In genomic region chr4:115851918-115852766, GRCh38 we compare ENCODE assay signal across 9 cellular contexts.
DNase-seq lines count a peak whose midpoint lies in the region; ATAC-seq and TF ChIP-seq lines count a peak whose summit lies in the region.
"Had no signal": no experiment of that assay in that cellular context is flagged by ENCODE, and none has a peak within 500 bp of the region (broad histone marks: within the 10 kb centered on the region; RNA-seq: fewer than 3 reads in every experiment).

No MANE protein-coding gene starts in this region.

- WGBS in heart right ventricle, 2 donors: 26 to 31% methylated on average over 6 of the region's 6 CpGs

- no peaks in the 10 kb centered on the region for H3K27me3 ChIP-seq in heart right ventricle

- H3K4me1 Mint-ChIP-seq in mesothelial cell of epicardium (no peaks in the 10 kb centered on the region), natural killer cell (no peaks in the 10 kb centered on the region)
- H3K4me1 Mint-ChIP-seq: memory B cell had no signal

- H3K9me3 ChIP-seq in heart right ventricle: peaks cover 0 to 7% (median 0%) of the 10 kb centered on the region in 11 donors

- ATAC-seq in GM19395 (IDR thresholded peaks at IDR 0.05; ENCODE audit: unreplicated experiment) (peak; percentile 84), HG03159 (IDR thresholded peaks at IDR 0.05; ENCODE audit: unreplicated experiment) (peak; percentile 91), natural killer cell (no peak), heart right ventricle (no peak)

- H3K4me1 ChIP-seq in heart right ventricle: no peaks in the 10 kb centered on the region

- H3K27me3 Mint-ChIP-seq in mesothelial cell of epicardium (ENCODE audit: low read depth): no peaks in the 10 kb centered on the region
- no peaks in the 10 kb centered on the region for H3K27me3 Mint-ChIP-seq in natural killer cell (ENCODE audit: low read depth in 2 of 2)
- H3K27me3 Mint-ChIP-seq: memory B cell had no signal

- DNase-seq in ELR (ENCODE audit: low read depth): peak; percentile 49
- peak; percentile 32 to 84 for DNase-seq in NCI-H446 (lab: John Stamatoyannopoulos, UW)
- peak; percentile 58 for DNase-seq in astrocyte of the spinal cord (ENCODE audit: low read depth, low spot score)
- no peak for DNase-seq in mesothelial cell of epicardium (ENCODE audit: low spot score in 2 of 2, unreplicated experiment in 2 of 2)
- no peak for DNase-seq in natural killer cell
- no peak for DNase-seq in heart right ventricle

- H3K4me3 ChIP-seq in astrocyte of the spinal cord (ENCODE audit: low read depth, low read length) (no peak overlapping the region), heart right ventricle (no peak overlapping the region)

- H3K36me3 Mint-ChIP-seq in mesothelial cell of epicardium (no peaks in the 10 kb centered on the region), natural killer cell (no peaks in the 10 kb centered on the region)
- H3K36me3 Mint-ChIP-seq: memory B cell had no signal

- in situ Hi-C loops in astrocyte of the spinal cord (cut with HindIII; ENCODE audit: low sequenced_read_pairs): no loop called here

- H3K9me3 Mint-ChIP-seq in mesothelial cell of epicardium (peaks cover 4% of the 10 kb centered on the region), natural killer cell (no peaks in the 10 kb centered on the region)
- H3K9me3 Mint-ChIP-seq: memory B cell had no signal

- H3K27ac Mint-ChIP-seq in mesothelial cell of epicardium (no peak overlapping the region), natural killer cell (no peak overlapping the region)
- H3K27ac Mint-ChIP-seq: memory B cell had no signal

- intact Hi-C loops in natural killer cell (cut with micrococcal nuclease) (no loop called here), heart right ventricle (cut with DNase I) (no loop called here)

- TF ChIP-seq CTCF in astrocyte of the spinal cord (IDR thresholded peaks at IDR 0.05; ENCODE audit: low read depth, low read length) (peak; percentile 64), mesothelial cell of epicardium (IDR thresholded peaks at IDR 0.05; ENCODE audit: unreplicated experiment) (peak; percentile 48), natural killer cell (IDR thresholded peaks at IDR 0.05) (no peak), heart right ventricle (IDR thresholded peaks at IDR 0.05) (peak in 3 of 9 donors; percentile 25 to 38 (median 36))

- no peaks in the 10 kb centered on the region for H3K36me3 ChIP-seq in heart right ventricle

- no peak overlapping the region for H3K27ac ChIP-seq in heart right ventricle

- H3K4me3 Mint-ChIP-seq in mesothelial cell of epicardium: no peak overlapping the region
- no peak overlapping the region for H3K4me3 Mint-ChIP-seq in natural killer cell
- H3K4me3 Mint-ChIP-seq: memory B cell had no signal

Comparison
In these comparisons a context has a peak if more than half of its experiments do, and no peak if none do; other contexts are left out.
1. DNase-seq: peak in ELR (single experiment), NCI-H446 (2 of 2) and astrocyte of the spinal cord (single experiment); none in mesothelial cell of epicardium (0 of 2), natural killer cell (single experiment) and heart right ventricle (0 of 2).
2. ATAC-seq: peak in GM19395 (single experiment) and HG03159 (single experiment); none in natural killer cell (0 of 3) and heart right ventricle (0 of 8).